Comparison of ENCODE assay signal across 8 cellular contexts in the genomic region with DNA sequence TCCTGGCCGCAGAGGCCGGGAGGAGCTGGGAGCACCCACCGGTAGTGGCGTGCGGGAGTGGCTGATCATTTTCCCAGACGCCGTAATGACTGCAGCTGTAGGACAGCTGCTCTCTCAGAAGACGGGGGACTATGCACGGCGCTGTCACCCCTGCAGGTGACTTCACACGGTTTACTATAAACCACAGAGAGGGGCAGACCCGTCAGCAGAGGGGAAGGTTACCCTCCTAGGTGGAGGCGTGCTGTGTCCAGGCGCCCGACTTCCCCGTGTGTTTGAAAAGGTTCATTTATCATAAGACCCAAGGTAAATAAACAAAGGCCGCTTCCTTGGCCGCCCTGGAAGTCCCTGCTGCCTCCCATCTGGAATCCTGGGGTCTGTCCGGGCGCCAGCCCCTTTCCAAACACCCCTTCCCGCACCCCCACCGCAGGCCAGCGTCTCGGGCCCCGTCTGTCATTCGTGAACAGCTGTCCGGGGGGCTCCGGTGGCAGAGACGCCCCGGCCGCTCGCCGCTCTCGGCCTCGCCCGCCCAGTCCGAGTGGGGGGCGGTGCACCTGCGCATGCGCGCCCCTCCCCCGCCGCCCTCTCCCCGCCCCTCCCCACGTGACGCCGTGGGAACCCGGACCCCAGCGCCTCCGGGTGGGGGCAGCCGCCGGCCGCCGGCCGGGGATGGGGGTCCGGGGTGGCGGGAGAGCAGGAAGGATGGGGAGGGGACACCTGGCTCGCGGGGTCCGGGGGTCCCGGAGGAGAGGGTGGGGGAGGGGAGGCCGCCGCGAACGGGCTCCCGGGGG. TPM values are rescaled to one million over a fixed set of nuclear protein-coding genes. Genes with fewer than 3 reads are reported as not detected.
DNase-seq lines count a peak whose midpoint lies in the region; ATAC-seq, FAIRE-seq and TF ChIP-seq lines count a peak whose summit lies in the region.

No MANE protein-coding gene starts in this region.

- DNase-seq in Calu3 (peak; percentile 62), NCI-H2029 treated with DMSO at 0.1 percent for 48 hours (lab: John Stamatoyannopoulos, UW) (peak; percentile 35), frontal cortex (ENCODE audit: low spot score in 2 of 2) (peak; percentile 96 to 98), natural killer cell (no peak), urothelium cell line (ENCODE audit: low spot score) (peak; percentile 86), UCSD-AML1 (lab: John Stamatoyannopoulos, UW; ENCODE audit: unreplicated experiment) (no peak)
- peak; percentile 65 for DNase-seq in activated T-cell treated with anti-CD3 and anti-CD28 coated beads, Interleukin-2, amount 50 U/mL, for 24 hours

- CTCF ChIA-PET in Calu3 (lab: Charles Lee) = no interaction called here

- FAIRE-seq in frontal cortex (lab: Jason Lieb, UNC) (no peak), urothelium cell line (lab: Jason Lieb, UNC) (no peak)

- ATAC-seq in natural killer cell = peak in 2 of 3 donors; percentile 46 to 52
- ATAC-seq in GM19324 (IDR thresholded peaks at IDR 0.05; ENCODE audit: low FRiP score, unreplicated experiment) = no peak

- H3K4me1 Mint-ChIP-seq in Calu3 (ENCODE audit: low read depth, unreplicated experiment) = no peaks in the 10 kb centered on the region
- peaks cover 8% of the 10 kb centered on the region for H3K4me1 Mint-ChIP-seq in activated T-cell treated with anti-CD3 and anti-CD28 coated beads, Interleukin-2, amount 50 U/mL, for 24 hours (ENCODE audit: low read depth)
- H3K4me1 Mint-ChIP-seq in natural killer cell = no peaks in the 10 kb centered on the region

- H3K27ac Mint-ChIP-seq in Calu3 (ENCODE audit: unreplicated experiment) = peak overlapping the region; percentile 44
- peak overlapping the region; percentile 59 for H3K27ac Mint-ChIP-seq in activated T-cell treated with anti-CD3 and anti-CD28 coated beads, Interleukin-2, amount 50 U/mL, for 24 hours
- H3K27ac Mint-ChIP-seq in natural killer cell = no peak overlapping the region

- H3K4me3 Mint-ChIP-seq in Calu3 (ENCODE audit: low read depth, unreplicated experiment) (peak overlapping the region; percentile 57), natural killer cell (peak overlapping the region; percentile 67)
- H3K4me3 Mint-ChIP-seq in activated T-cell treated with anti-CD3 and anti-CD28 coated beads, Interleukin-2, amount 50 U/mL, for 24 hours = peak overlapping the region; percentile 64

- intact Hi-C loops in Calu3 (cut with micrococcal nuclease; ENCODE audit: unreplicated experiment) (no loop called here), natural killer cell (cut with micrococcal nuclease) (no loop called here)

- H3K36me3 Mint-ChIP-seq in Calu3 (ENCODE audit: insufficient read depth, unreplicated experiment) = peaks cover 27% of the 10 kb centered on the region
- no peaks in the 10 kb centered on the region for H3K36me3 Mint-ChIP-seq in activated T-cell treated with anti-CD3 and anti-CD28 coated beads, Interleukin-2, amount 50 U/mL, for 24 hours (ENCODE audit: low read depth)
- no peaks in the 10 kb centered on the region for H3K36me3 Mint-ChIP-seq in natural killer cell

- TF ChIP-seq CTCF in Calu3 (IDR thresholded peaks at IDR 0.05; ENCODE audit: unreplicated experiment) (no peak), natural killer cell (IDR thresholded peaks at IDR 0.05) (no peak)

- TSS peak; percentile 87 for BruUV-seq in Calu3 (replicated peaks; lab: Mats Ljungman, UMichigan)

- H3K9me3 Mint-ChIP-seq in Calu3 (ENCODE audit: low read depth, unreplicated experiment) (no peaks in the 10 kb centered on the region), natural killer cell (peaks cover 0 to 3% of the 10 kb centered on the region in 2 donors)
- H3K9me3 Mint-ChIP-seq in activated T-cell treated with anti-CD3 and anti-CD28 coated beads, Interleukin-2, amount 50 U/mL, for 24 hours = no peaks in the 10 kb centered on the region

- H3K27me3 Mint-ChIP-seq in Calu3 (ENCODE audit: unreplicated experiment) (peaks cover 9% of the 10 kb centered on the region), natural killer cell (ENCODE audit: low read depth in 2 of 2) (peaks cover 0 to 20% of the 10 kb centered on the region in 2 donors)
- H3K27me3 Mint-ChIP-seq in activated T-cell treated with anti-CD3 and anti-CD28 coated beads, Interleukin-2, amount 50 U/mL, for 24 hours = peaks cover 25% of the 10 kb centered on the region

RNA-seq across cellular contexts. Expression of a gene that starts 0.9 kb away (rescaled TPM):
- total RNA-seq in Calu3 (2022) (8.3 and 8.4 TPM in 2 replicates), frontal cortex (9.8 TPM), natural killer cell (under 1 TPM in 1 of 3 donors, not detected in 2; 0.75 TPM)

RNA-seq across cellular contexts. Expression of a gene that starts 36.4 kb away (rescaled TPM):
- total RNA-seq in Calu3 (2022) = 0.34 and 0.47 TPM in 2 replicates
- 1.2 TPM for total RNA-seq in frontal cortex
- total RNA-seq in natural killer cell = under 1 TPM in 2 of 3 donors, not detected in 1; 0.43 to 0.54 TPM

RNA-seq across cellular contexts. Expression of a gene that starts 47.4 kb away (rescaled TPM):
- total RNA-seq in Calu3 (2022) (8.6 and 9.0 TPM in 2 replicates), frontal cortex (26.1 TPM), natural killer cell (10 to 100 TPM; 18.7 to 20.6 (median 18.9) TPM)

RNA-seq across cellular contexts. Expression of a gene that starts 51.0 kb away (rescaled TPM):
- total RNA-seq in Calu3 (2022) (0.12 and 0.15 TPM in 2 replicates), frontal cortex (20.8 TPM), natural killer cell (not detected)

Comparison
In these comparisons a context has a peak if more than half of its experiments do, and no peak if none do; other contexts are left out.
1. DNase-seq: peak in Calu3 (single experiment), NCI-H2029 treated with DMSO at 0.1 percent for 48 hours (single experiment), activated T-cell treated with anti-CD3 and anti-CD28 coated beads, Interleukin-2, amount 50 U/mL, for 24 hours (single experiment), frontal cortex (2 of 2) and urothelium cell line (single experiment); none in natural killer cell (single experiment) and UCSD-AML1 (single experiment).
2. H3K27ac Mint-ChIP-seq: peak in Calu3 (single experiment) and activated T-cell treated with anti-CD3 and anti-CD28 coated beads, Interleukin-2, amount 50 U/mL, for 24 hours (single experiment); none in natural killer cell (0 of 2).
3. Peak in every context shown above with its lines, with median percentiles within 50 percentile points of each other: H3K4me3 Mint-ChIP-seq.